Comparison of ENCODE assay signal across 17 cellular contexts in the genomic region with DNA sequence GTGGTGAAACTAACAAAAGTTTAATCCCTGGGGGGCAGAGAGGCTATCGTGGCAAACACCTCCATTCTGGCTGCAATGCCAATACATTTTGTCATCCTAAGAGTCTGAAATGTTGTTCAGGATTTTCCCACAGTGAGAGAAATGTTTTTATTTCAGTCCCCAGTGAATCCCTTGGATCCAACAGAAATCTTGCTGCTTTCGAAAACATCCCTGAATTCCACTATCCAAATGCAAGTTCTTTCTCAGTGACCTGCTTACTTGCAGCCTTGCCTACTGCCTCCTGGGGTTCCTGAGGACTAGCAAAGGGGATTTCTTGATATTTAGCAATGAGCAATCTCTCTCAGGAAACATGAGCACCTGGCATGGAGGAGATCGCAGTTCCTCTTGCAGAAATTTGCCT.
DNase-seq lines count a peak whose midpoint lies in the region; ATAC-seq and TF ChIP-seq lines count a peak whose summit lies in the region.
"Had no signal": no experiment of that assay in that cellular context is flagged by ENCODE, and none has a peak within 500 bp of the region (broad histone marks: within the 10 kb centered on the region; RNA-seq: fewer than 3 reads in every experiment).

No MANE protein-coding gene starts in this region.

- peak overlapping the region; percentile 77 for H3K27ac ChIP-seq in VCaP
- H3K27ac ChIP-seq in right atrium auricular region: peak overlapping the region; percentile 23 to 25
- H3K27ac ChIP-seq in subcutaneous abdominal adipose tissue (ENCODE audit: low read depth, low read length): peak overlapping the region; percentile 68
- no peak overlapping the region for H3K27ac ChIP-seq in substantia nigra (ENCODE audit: low read depth, low read length, poor library complexity, severe bottlenecking)

- DNase-seq in fibroblast of peridontal ligament (ENCODE audit: extremely low read depth): peak; percentile 57
- no peak for DNase-seq in right atrium auricular region (ENCODE audit: low spot score)
- DNase-seq in AG08396 (ENCODE audit: low spot score): no peak
- DNase-seq in substantia nigra (lab: John Stamatoyannopoulos, UW): no peak
- DNase-seq: Caco-2, GF-D8, HCEC 1CT, IMR-90, Kasumi-1, NCI-H1048, NCI-H774, SIG-M5 had no signal

- no peak for ATAC-seq in GM19351 (IDR thresholded peaks at IDR 0.05; ENCODE audit: unreplicated experiment)
- ATAC-seq: SK-N-SH treated with all-trans-retinoic acid at 6 μM for 48 hours had no signal

- no peaks in the 10 kb centered on the region for H3K9me3 ChIP-seq in right atrium auricular region
- no peaks in the 10 kb centered on the region for H3K9me3 ChIP-seq in subcutaneous abdominal adipose tissue (ENCODE audit: control insufficient read depth in 5 of 5, low read length in 5 of 5)
- H3K9me3 ChIP-seq: Caco-2, MG63 had no signal

- H3K36me3 ChIP-seq in right atrium auricular region (no peaks in the 10 kb centered on the region), subcutaneous abdominal adipose tissue (ENCODE audit: control insufficient read depth in 5 of 5, insufficient read depth in 5 of 5, low read length in 5 of 5) (no peaks in the 10 kb centered on the region)
- H3K36me3 ChIP-seq: MG63 had no signal

- H3K4me3 ChIP-seq in right atrium auricular region (no peak overlapping the region), subcutaneous abdominal adipose tissue (ENCODE audit: low read depth in 1 of 5, low read length in 5 of 5) (no peak overlapping the region)
- H3K4me3 ChIP-seq: MG63 had no signal

- H3K4me1 ChIP-seq in right atrium auricular region (peaks cover 0 to 11% of the 10 kb centered on the region in 2 donors), subcutaneous abdominal adipose tissue (ENCODE audit: control insufficient read depth in 5 of 5, insufficient read depth in 5 of 5, low read length in 5 of 5) (peaks cover 4 to 25% (median 12%) of the 10 kb centered on the region in 5 donors)

- H3K27me3 ChIP-seq in right atrium auricular region (no peaks in the 10 kb centered on the region), subcutaneous abdominal adipose tissue (ENCODE audit: control insufficient read depth in 5 of 5, insufficient read depth in 4 of 5, low read length in 5 of 5) (no peaks in the 10 kb centered on the region)
- H3K27me3 ChIP-seq: MG63 had no signal

- H3K9ac ChIP-seq in subcutaneous abdominal adipose tissue (ENCODE audit: low read length in 5 of 5): no peak overlapping the region

- TF ChIP-seq CTCF in VCaP (conservative IDR thresholded peaks at IDR 0.05) (no peak), right atrium auricular region (IDR thresholded peaks at IDR 0.05) (no peak)
